ENCODE assay signal across 21 cellular contexts in the genomic region with DNA sequence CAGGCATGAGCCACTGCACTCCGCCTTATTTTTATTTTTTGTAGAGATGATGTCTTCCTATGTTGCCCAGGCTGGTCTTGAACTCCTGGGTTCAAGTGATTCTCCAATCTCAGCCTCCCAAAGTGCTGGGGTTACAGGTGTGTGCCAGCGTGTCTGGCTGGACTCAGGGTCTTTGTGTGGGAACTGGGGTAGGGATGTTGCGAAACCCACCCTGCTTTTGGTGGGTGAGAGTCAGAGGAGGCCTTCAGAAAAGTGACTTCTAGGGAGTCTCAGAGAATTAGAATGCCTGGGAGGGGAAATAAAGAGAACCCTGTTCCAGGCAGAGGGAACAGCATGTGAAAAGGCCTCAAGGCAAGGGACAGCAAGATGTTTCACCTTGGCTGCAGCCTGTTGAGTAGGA. TPM values are rescaled to one million over a fixed set of nuclear protein-coding genes. Genes with fewer than 3 reads are reported as not detected.
DNase-seq lines count a peak whose midpoint lies in the region; ATAC-seq, FAIRE-seq and TF ChIP-seq lines count a peak whose summit lies in the region.
"Had no signal": no experiment of that assay in that cellular context is flagged by ENCODE, and none has a peak within 500 bp of the region (broad histone marks: within the 10 kb centered on the region; RNA-seq: fewer than 3 reads in every experiment).

No MANE protein-coding gene starts in this region.

- no peak overlapping the region for H3K18ac ChIP-seq in IMR-90 (ENCODE audit: low read depth, low read length)

- H3K79me2 ChIP-seq in K562 (ENCODE audit: control insufficient read depth, insufficient read depth, low read length), result no peaks in the 10 kb centered on the region

- H3K27ac ChIP-seq in CD4-positive, alpha-beta T cell (ENCODE audit: low read depth, low read length), result no peak overlapping the region
- H3K27ac ChIP-seq in IMR-90 (ENCODE audit: insufficient read depth, low read length) (no peak overlapping the region), K562 (ENCODE audit: extremely low read depth, low read depth, low read length) (no peak overlapping the region)
- H3K27ac ChIP-seq: epithelial cell of prostate, neutrophil, psoas muscle, transverse colon had no signal

- WGBS in IMR-90 (ENCODE audit: extremely low coverage in 2 of 2, insufficient read length in 1 of 2), 2 experiments, result 83% methylated on average over 1 of the region's 3 CpGs; no CpG with 5 or more reads in 1 of the 2 experiments
- 82% methylated on average over 3 of the region's 3 CpGs for WGBS in K562 (ENCODE audit: insufficient coverage, low coverage, missing lambda C conversion rate)

- BruUV-seq in IMR-90 (replicated peaks; lab: Mats Ljungman, UMichigan) (no TSS peak), K562 (replicated peaks; lab: Mats Ljungman, UMichigan) (no TSS peak)

- no peak overlapping the region for H3K56ac ChIP-seq in IMR-90 (ENCODE audit: extremely low read depth, insufficient read depth, low read length)

- H3K4me3 ChIP-seq in IMR-90 (ENCODE audit: insufficient read depth, low read depth, low read length) (no peak overlapping the region), K562 (no peak overlapping the region)
- H3K4me3 ChIP-seq: coronary artery, psoas muscle, sigmoid colon, transverse colon had no signal

- H3K9ac ChIP-seq in IMR-90 (ENCODE audit: low read depth, low read length) (no peak overlapping the region), K562 (ENCODE audit: insufficient read depth in 1 of 2, low read depth in 2 of 2, low read length in 2 of 2) (no peak overlapping the region)

- TF ChIP-seq RAD21 in IMR-90 (IDR thresholded peaks at IDR 0.05; ENCODE audit: low read length), result no peak
- no peak for TF ChIP-seq RAD21 in K562 (CRISPR knock-in tag; conservative IDR thresholded peaks at IDR 0.05 in 1 of 2, IDR thresholded peaks at IDR 0.05 in 1 of 2)

- H3K4me1 ChIP-seq in IMR-90 (ENCODE audit: control insufficient read depth, insufficient read depth, low read length), result no peaks in the 10 kb centered on the region
- H3K4me1 ChIP-seq in K562 (replicated peaks in 1 of 2; ENCODE audit: control insufficient read depth in 2 of 2, insufficient read depth in 2 of 2, low read length in 2 of 2), result peaks cover 4 to 37% of the 10 kb centered on the region in 2 experiments; a peak in 4 of 5 replicates

- H3K9me1 ChIP-seq in IMR-90 (ENCODE audit: insufficient read depth, low read length) (no peaks in the 10 kb centered on the region), K562 (ENCODE audit: control insufficient read depth, insufficient read depth, low read length) (no peaks in the 10 kb centered on the region)

- H2AK9ac ChIP-seq in IMR-90 (replicated peaks; ENCODE audit: low read depth, low read length, poor library complexity), result no peak overlapping the region

- no peak overlapping the region for H3K4me2 ChIP-seq in IMR-90 (ENCODE audit: low read depth, low read length)
- H3K4me2 ChIP-seq in K562 (ENCODE audit: insufficient read depth, low read length), result no peak overlapping the region

- peak overlapping the region; percentile 69 for H3K4me3 Mint-ChIP-seq in CD4-positive, alpha-beta T cell
- peak overlapping the region; percentile 38 for H3K4me3 Mint-ChIP-seq in neural crest cell

- H3K27me3 Mint-ChIP-seq in CD4-positive, alpha-beta T cell, result no peaks in the 10 kb centered on the region
- H3K27me3 Mint-ChIP-seq in neural crest cell (ENCODE audit: low read depth), result peaks cover 36% of the 10 kb centered on the region

- peaks cover 6% of the 10 kb centered on the region for H4K20me1 ChIP-seq in IMR-90 (ENCODE audit: insufficient read depth, low read length)
- no peaks in the 10 kb centered on the region for H4K20me1 ChIP-seq in K562 (replicated peaks; ENCODE audit: control insufficient read depth, insufficient read depth, low read length)

- no peak overlapping the region for H4K91ac ChIP-seq in IMR-90 (ENCODE audit: insufficient read depth, low read depth, low read length)

- peaks cover 17% of the 10 kb centered on the region for H3K36me3 Mint-ChIP-seq in CD4-positive, alpha-beta T cell (ENCODE audit: low read depth)
- no peaks in the 10 kb centered on the region for H3K36me3 Mint-ChIP-seq in neural crest cell (ENCODE audit: low read depth)

- no peak overlapping the region for H2BK120ac ChIP-seq in IMR-90 (ENCODE audit: low read depth, low read length)

- CTCF ChIA-PET in CD4-positive, alpha-beta T cell (lab: Charles Lee), result no interaction called here
- CTCF ChIA-PET in IMR-90 (lab: Yijun Ruan, JAX), result no interaction called here
- CTCF ChIA-PET in K562 (lab: Yijun Ruan, JAX; ENCODE audit: low intra/inter-chr PET ratio), result no interaction called here

- POLR2A ChIA-PET in CD4-positive, alpha-beta T cell (lab: Charles Lee), result interaction anchor here (8.9 kb wide), 2 partner anchors 11 to 12 kb away, joined by 80 to 140 read pairs; a partner anchor contains a TSS
- POLR2A ChIA-PET in IMR-90 (lab: Charles Lee; ENCODE audit: unreplicated experiment) (no interaction called here), K562 (lab: Yijun Ruan, JAX) (no interaction called here)

- peaks cover 9% of the 10 kb centered on the region for H3K36me3 ChIP-seq in IMR-90 (ENCODE audit: control insufficient read depth, insufficient read depth, low read length)
- H3K36me3 ChIP-seq in K562 (ENCODE audit: control insufficient read depth, insufficient read depth, low read length), result peaks cover 10% of the 10 kb centered on the region; the same call in 1 of the 3 replicates

- no peak for FAIRE-seq in K562 (lab: Jason Lieb, UNC)

- no peak for TF ChIP-seq CTCF in CD4-positive, alpha-beta T cell (IDR thresholded peaks at IDR 0.05)
- no peak for TF ChIP-seq CTCF in IMR-90 (conservative IDR thresholded peaks at IDR 0.05; ENCODE audit: low read depth, low read length)
- TF ChIP-seq CTCF in K562 (IDR thresholded peaks at IDR 0.05 in 2 of 3, conservative IDR thresholded peaks at IDR 0.05 in 1 of 3; ENCODE audit: insufficient read depth in 2 of 3, low read depth in 1 of 3, low read length in 3 of 3), result no peak
- TF ChIP-seq CTCF in neural crest cell (conservative IDR thresholded peaks at IDR 0.05), result no peak

- TF ChIP-seq POLR2A in IMR-90 (IDR thresholded peaks at IDR 0.05; ENCODE audit: low read depth, low read length), result no peak
- TF ChIP-seq POLR2A in K562 (conservative IDR thresholded peaks at IDR 0.05), result no peak

- no peak overlapping the region for H3K14ac ChIP-seq in IMR-90 (replicated peaks; ENCODE audit: low read depth, low read length)

- no peak overlapping the region for H4K8ac ChIP-seq in IMR-90 (ENCODE audit: low read depth in 2 of 2, low read length in 2 of 2)

- H4K5ac ChIP-seq in IMR-90 (ENCODE audit: low read depth, low read length), result no peak overlapping the region

- H3K27ac Mint-ChIP-seq in CD4-positive, alpha-beta T cell, result peak overlapping the region; percentile 91
- no peak overlapping the region for H3K27ac Mint-ChIP-seq in neural crest cell (ENCODE audit: unreplicated experiment)

- no peak overlapping the region for H2BK5ac ChIP-seq in IMR-90 (ENCODE audit: low read depth, low read length, poor library complexity, severe bottlenecking)

- no peak for ATAC-seq in CD4-positive, alpha-beta T cell (ENCODE audit: poor library complexity)
- no peak for ATAC-seq in IMR-90 (ENCODE audit: low read depth)
- ATAC-seq in K562, result no peak
- ATAC-seq: psoas muscle had no signal

- DNase-seq in CD4-positive, alpha-beta T cell, result no peak
- DNase-seq in IMR-90, result no peak
- no peak for DNase-seq in K562 (ENCODE audit: extremely low read depth in 1 of 4, low spot score in 3 of 4)
- DNase-seq in neural crest cell (ENCODE audit: low read depth, low spot score), result no peak
- no peak for DNase-seq in stimulated activated CD4-positive, alpha-beta T cell treated with anti-CD3 and anti-CD28 coated beads, Interleukin-12 subunit alpha, Interleukin-12 subunit beta, amount 100 ng/mL, for 4 hours
- no peak for DNase-seq in RKO (ENCODE audit: low spot score)
- DNase-seq in DMS153 (lab: John Stamatoyannopoulos, UW), result no peak
- DNase-seq in hypothalamus (lab: John Stamatoyannopoulos, UW), result no peak
- DNase-seq: caudate nucleus; DND-41; effector CD8-positive, alpha-beta T cell; GF-D8; NCI-H446 treated with DMSO at 0.1 percent for 48 hours; psoas muscle; RPMI8226; sigmoid colon; stimulated activated CD4-positive, alpha-beta T cell treated with anti-CD3 and anti-CD28 coated beads, Interleukin-4, amount 100 ng/mL, for 1 hour; transverse colon had no signal

- no peaks in the 10 kb centered on the region for H3K27me3 ChIP-seq in CD4-positive, alpha-beta T cell (ENCODE audit: control insufficient read depth, insufficient read depth, low read length)
- H3K27me3 ChIP-seq in IMR-90 (ENCODE audit: control insufficient read depth, insufficient read depth, low read length) (no peaks in the 10 kb centered on the region), K562 (ENCODE audit: control insufficient read depth in 2 of 2, insufficient read depth in 2 of 2, low read length in 2 of 2) (no peaks in the 10 kb centered on the region)
- H3K27me3 ChIP-seq: sigmoid colon, transverse colon had no signal

- intact Hi-C loops in CD4-positive, alpha-beta T cell (cut with DNase I, micrococcal nuclease), result loop anchor here in 1 of 2 experiments (5.0 kb wide), 1 partner anchor 128 kb away; a partner anchor contains a TSS
- intact Hi-C loops in IMR-90 (cut with micrococcal nuclease) (no loop called here), K562 (cut with micrococcal nuclease) (no loop called here)

- peaks cover 43% of the 10 kb centered on the region for H3K4me1 Mint-ChIP-seq in CD4-positive, alpha-beta T cell (ENCODE audit: low read depth)
- H3K4me1 Mint-ChIP-seq in neural crest cell, result peaks cover 15% of the 10 kb centered on the region

- H2AFZ ChIP-seq in IMR-90 (replicated peaks; ENCODE audit: low read length, poor library complexity) (no peak overlapping the region), K562 (ENCODE audit: low read depth, low read length) (no peak overlapping the region)

- H3K4ac ChIP-seq in IMR-90 (ENCODE audit: low read depth, low read length), result no peak overlapping the region

- in situ Hi-C loops in IMR-90 (cut with MboI; ENCODE audit: low sequenced_read_pairs), result no loop called here
- in situ Hi-C loops in K562 (cut with MboI), result no loop called here

- TF ChIP-seq EP300 in K562 (IDR thresholded peaks at IDR 0.05; ENCODE audit: low read length), result no peak

- no peak overlapping the region for H3K23ac ChIP-seq in IMR-90 (ENCODE audit: low read depth, low read length)

- no peak overlapping the region for H2BK20ac ChIP-seq in IMR-90 (ENCODE audit: low read depth, low read length)

- no peaks in the 10 kb centered on the region for H3K79me1 ChIP-seq in IMR-90 (ENCODE audit: low read depth in 1 of 2, low read length in 2 of 2)

- no peaks in the 10 kb centered on the region for H3K9me3 ChIP-seq in CD4-positive, alpha-beta T cell (ENCODE audit: control insufficient read depth, low read length)
- H3K9me3 ChIP-seq in IMR-90 (ENCODE audit: control insufficient read depth, insufficient read depth, low read length), result no peaks in the 10 kb centered on the region
- H3K9me3 ChIP-seq in K562 (replicated peaks; ENCODE audit: control insufficient read depth, insufficient read depth, low read depth, low read length), result no peaks in the 10 kb centered on the region
- H3K9me3 ChIP-seq: neutrophil, psoas muscle, sigmoid colon, transverse colon had no signal

- no peaks in the 10 kb centered on the region for H3K9me3 Mint-ChIP-seq in CD4-positive, alpha-beta T cell
- H3K9me3 Mint-ChIP-seq in neural crest cell, result no peaks in the 10 kb centered on the region

- dilution Hi-C loops in IMR-90 (cut with HindIII; ENCODE audit: low sequenced_read_pairs, unreplicated experiment), result no loop called here

- no peak overlapping the region for H2AK5ac ChIP-seq in IMR-90 (ENCODE audit: low read depth, low read length)

- H2BK15ac ChIP-seq in IMR-90 (ENCODE audit: low read depth, low read length), result no peak overlapping the region

RNA-seq across cellular contexts. Expression of a gene that starts 13.2 kb away (rescaled TPM):
- total RNA-seq in CD4-positive, alpha-beta T cell, result 100 to 1,000 TPM; 722 to 793 TPM
- total RNA-seq in IMR-90 (2012; rRNA removed) (119 and 121 TPM in 2 replicates), K562 (2014; rRNA removed) (264 and 355 TPM in 2 replicates), K562 (2014; rRNA removed; fragmentation: Illumina TruSeq; extraction: Trizol) (75.8 and 89.1 TPM in 2 replicates), K562 (2015; rRNA removed; fragmentation: Illumina TruSeq; extraction: Trizol) (172 and 178 TPM in 2 replicates), K562 (2021) (347 and 360 TPM in 2 replicates), neural crest cell (244 and 247 TPM in 2 replicates)
- polyA plus RNA-seq in IMR-90 (2012; rRNA removed) (407 and 444 TPM in 2 replicates), K562 (2011; rRNA removed) (280 and 366 TPM in 2 replicates), K562 (2014; fragmentation: Illumina TruSeq; extraction: Trizol) (235 and 381 TPM in 2 replicates), K562 (2014; fragmentation: Nextera tagmentation; extraction: Ambion mirVana) (1 to 10 TPM; 2.0 to 6.2 TPM), K562 (2014; rRNA removed) (316 and 334 TPM in 2 replicates)
- polyA plus RNA-seq in IMR-90 (2012; cell fraction: cytosol; rRNA removed), result 218 and 593 TPM in 2 replicates
- polyA plus RNA-seq in IMR-90 (2012; cell fraction: nucleus; rRNA removed; ENCODE audit: low replicate concordance), result 457 and 800 TPM in 2 replicates
- 147 and 335 TPM in 2 replicates for total RNA-seq in K562 (2011; cell fraction: chromatin; rRNA removed; ENCODE audit: low replicate concordance)
- total RNA-seq in K562 (2011; cell fraction: nucleolus; rRNA removed), result 259 and 282 TPM in 2 replicates
- total RNA-seq in K562 (2011; cell fraction: nucleoplasm; rRNA removed), result 209 and 242 TPM in 2 replicates
- 357 and 770 TPM in 2 replicates for polyA plus RNA-seq in K562 (2011; cell fraction: cytosol; rRNA removed)
- polyA plus RNA-seq in K562 (2011; cell fraction: nucleus; rRNA removed), result 343 and 561 TPM in 2 replicates
- 396 and 430 TPM in 2 replicates for polyA plus RNA-seq in K562 (2012)
- polyA minus RNA-seq in K562 (2011; rRNA and poly(A)+ RNA removed), result 222 and 305 TPM in 2 replicates
- 290 and 401 TPM in 2 replicates for polyA minus RNA-seq in K562 (2011; cell fraction: cytosol; rRNA and poly(A)+ RNA removed)
- polyA minus RNA-seq in K562 (2011; cell fraction: nucleus; rRNA and poly(A)+ RNA removed), result 64.5 and 71.5 TPM in 2 replicates

RNA-seq across cellular contexts. Expression of a gene that starts 20.0 kb away (rescaled TPM):
- total RNA-seq in CD4-positive, alpha-beta T cell, result 10 to 100 TPM; 23.9 to 25.0 TPM
- total RNA-seq in IMR-90 (2012; rRNA removed), result under 0.01 and 0.28 TPM in 2 replicates
- 0.41 and 0.72 TPM in 2 replicates for polyA plus RNA-seq in IMR-90 (2012; rRNA removed)
- 0.42 and 0.45 TPM in 2 replicates for polyA plus RNA-seq in IMR-90 (2012; cell fraction: cytosol; rRNA removed)
- 3.8 and 3.9 TPM in 2 replicates for polyA plus RNA-seq in IMR-90 (2012; cell fraction: nucleus; rRNA removed; ENCODE audit: low replicate concordance)
- total RNA-seq in K562 (2011; cell fraction: chromatin; rRNA removed; ENCODE audit: low replicate concordance), result 30.9 and 72.5 TPM in 2 replicates
- total RNA-seq in K562 (2011; cell fraction: nucleolus; rRNA removed), result 30.0 and 48.0 TPM in 2 replicates
- 19.1 and 21.2 TPM in 2 replicates for total RNA-seq in K562 (2011; cell fraction: nucleoplasm; rRNA removed)
- total RNA-seq in K562 (2014; rRNA removed), result 5.5 and 6.4 TPM in 2 replicates
- 2.4 and 2.7 TPM in 2 replicates for total RNA-seq in K562 (2014; rRNA removed; fragmentation: Illumina TruSeq; extraction: Trizol)
- total RNA-seq in K562 (2015; rRNA removed; fragmentation: Illumina TruSeq; extraction: Trizol), result 4.4 and 4.5 TPM in 2 replicates
- 13.1 and 15.2 TPM in 2 replicates for total RNA-seq in K562 (2021)
- polyA plus RNA-seq in K562 (2011; rRNA removed), result 10.7 and 12.0 TPM in 2 replicates
- polyA plus RNA-seq in K562 (2011; cell fraction: cytosol; rRNA removed), result 6.0 and 17.7 TPM in 2 replicates
- polyA plus RNA-seq in K562 (2011; cell fraction: nucleus; rRNA removed), result 34.3 and 67.6 TPM in 2 replicates
- polyA plus RNA-seq in K562 (2012), result 25.8 and 36.0 TPM in 2 replicates
- polyA plus RNA-seq in K562 (2014; fragmentation: Illumina TruSeq; extraction: Trizol), result 6.2 and 8.8 TPM in 2 replicates
- polyA plus RNA-seq in K562 (2014; fragmentation: Nextera tagmentation; extraction: Ambion mirVana), result under 1 TPM; 0.35 to 0.53 TPM
- 10.5 and 10.6 TPM in 2 replicates for polyA plus RNA-seq in K562 (2014; rRNA removed)
- 2.9 and 8.1 TPM in 2 replicates for polyA minus RNA-seq in K562 (2011; rRNA and poly(A)+ RNA removed)
- polyA minus RNA-seq in K562 (2011; cell fraction: cytosol; rRNA and poly(A)+ RNA removed), result 10.4 and 11.6 TPM in 2 replicates
- 6.6 and 9.0 TPM in 2 replicates for polyA minus RNA-seq in K562 (2011; cell fraction: nucleus; rRNA and poly(A)+ RNA removed)
- total RNA-seq in neural crest cell, result 0.73 and 1.4 TPM in 2 replicates

RNA-seq across cellular contexts. Expression of a gene that starts 45.1 kb away (rescaled TPM):
- total RNA-seq in CD4-positive, alpha-beta T cell, result 1 to 10 TPM; 2.6 to 3.4 TPM
- total RNA-seq in IMR-90 (2012; rRNA removed) (25.5 and 34.4 TPM in 2 replicates), K562 (2014; rRNA removed) (14.5 and 19.3 TPM in 2 replicates), K562 (2014; rRNA removed; fragmentation: Illumina TruSeq; extraction: Trizol) (7.0 and 12.7 TPM in 2 replicates), K562 (2015; rRNA removed; fragmentation: Illumina TruSeq; extraction: Trizol) (13.4 and 16.5 TPM in 2 replicates), K562 (2021) (24.3 and 24.8 TPM in 2 replicates), neural crest cell (40.6 and 42.5 TPM in 2 replicates)
- polyA plus RNA-seq in IMR-90 (2012; rRNA removed) (33.3 and 44.5 TPM in 2 replicates), K562 (2011; rRNA removed) (3.6 and 9.7 TPM in 2 replicates), K562 (2014; fragmentation: Illumina TruSeq; extraction: Trizol) (23.5 and 24.5 TPM in 2 replicates), K562 (2014; fragmentation: Nextera tagmentation; extraction: Ambion mirVana) (under 1 TPM; 0.18 to 0.21 TPM), K562 (2014; rRNA removed) (16.6 and 18.2 TPM in 2 replicates)
- 29.2 and 50.1 TPM in 2 replicates for polyA plus RNA-seq in IMR-90 (2012; cell fraction: cytosol; rRNA removed)
- polyA plus RNA-seq in IMR-90 (2012; cell fraction: nucleus; rRNA removed; ENCODE audit: low replicate concordance), result 24.5 and 49.2 TPM in 2 replicates
- 18.8 and 42.3 TPM in 2 replicates for total RNA-seq in K562 (2011; cell fraction: chromatin; rRNA removed; ENCODE audit: low replicate concordance)
- total RNA-seq in K562 (2011; cell fraction: nucleolus; rRNA removed), result 20.7 and 22.8 TPM in 2 replicates
- 12.6 and 17.6 TPM in 2 replicates for total RNA-seq in K562 (2011; cell fraction: nucleoplasm; rRNA removed)
- 11.1 and 14.7 TPM in 2 replicates for polyA plus RNA-seq in K562 (2011; cell fraction: cytosol; rRNA removed)
- polyA plus RNA-seq in K562 (2011; cell fraction: nucleus; rRNA removed), result 18.1 and 22.6 TPM in 2 replicates
- 22.6 and 23.5 TPM in 2 replicates for polyA plus RNA-seq in K562 (2012)
- 1.6 and 10.8 TPM in 2 replicates for polyA minus RNA-seq in K562 (2011; rRNA and poly(A)+ RNA removed)
- polyA minus RNA-seq in K562 (2011; cell fraction: cytosol; rRNA and poly(A)+ RNA removed), result 10.8 and 11.5 TPM in 2 replicates
- polyA minus RNA-seq in K562 (2011; cell fraction: nucleus; rRNA and poly(A)+ RNA removed), result 4.6 and 5.7 TPM in 2 replicates
